7 cellular contexts compared by ENCODE assay signal in the genomic region with DNA sequence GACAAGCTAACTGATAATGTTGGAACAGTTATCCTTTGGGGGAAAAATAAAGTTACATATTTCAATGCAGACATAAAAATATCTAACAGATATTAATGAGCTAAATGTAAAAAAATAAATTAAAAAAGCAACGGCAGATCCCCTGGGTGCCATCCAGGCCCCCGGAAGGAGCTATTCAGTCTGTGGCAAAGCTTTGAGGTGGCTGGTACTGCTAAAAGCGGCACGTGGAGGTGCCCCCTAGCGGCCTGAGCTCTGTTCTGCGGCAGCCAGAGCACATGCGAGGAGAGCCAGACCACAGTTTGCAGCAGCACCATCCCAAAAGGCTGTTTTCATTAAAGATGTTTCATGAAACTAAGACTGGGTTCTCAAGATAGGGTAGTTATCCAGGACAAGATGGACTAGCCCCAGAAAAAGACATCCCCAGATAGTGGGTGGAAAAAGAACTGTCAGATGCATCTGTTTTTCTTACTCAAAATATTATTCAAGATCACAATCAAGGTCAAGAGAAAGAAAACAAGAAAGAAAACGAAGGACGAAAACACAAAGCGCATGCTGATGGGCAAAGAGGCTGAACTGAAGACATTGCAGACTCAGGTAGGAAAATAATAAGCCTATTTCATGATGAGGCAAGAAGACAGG. TPM values are rescaled to one million over a fixed set of nuclear protein-coding genes. Genes with fewer than 3 reads are reported as not detected.
A peak's percentile ranks its signal among the peaks of the same experiment; 100 is the strongest.
DNase-seq lines count a peak whose midpoint lies in the region; ATAC-seq and TF ChIP-seq lines count a peak whose summit lies in the region.

No MANE protein-coding gene starts in this region.

- DNase-seq in GM13976 (ENCODE audit: low spot score), result peak; percentile 84
- DNase-seq in NCI-H2196 treated with DMSO at 0.1 percent for 48 hours (lab: John Stamatoyannopoulos, UW; ENCODE audit: unreplicated experiment), result peak; percentile 13
- DNase-seq in activated CD4-positive, CD25-positive, alpha-beta regulatory T cell (lab: John Stamatoyannopoulos, UW), result peak; percentile 61 to 75 (median 63)
- DNase-seq in mammary epithelial cell, result peak; percentile 50
- no peak for DNase-seq in kidney epithelial cell (ENCODE audit: low read depth)
- peak; percentile 73 for DNase-seq in stimulated activated CD4-positive, alpha-beta T cell treated with anti-CD3 and anti-CD28 coated beads, Interleukin-2, amount 100 ng/mL, for 4 hours (ENCODE audit: low read depth)

- in situ Hi-C loops in GM13976 (cut with MboI; ENCODE audit: low sequenced_read_pairs, unreplicated experiment), result loop anchor here (5.0 kb wide), 1 partner anchor 113 kb away; no protein-coding TSS in a partner anchor
- in situ Hi-C loops in mammary epithelial cell (cut with MboI; ENCODE audit: low sequenced_read_pairs in 2 of 2), result loop anchor here (5.0 kb wide), 2 partner anchors 113 to 118 kb away; no protein-coding TSS in a partner anchor

- no peaks in the 10 kb centered on the region for H3K9me3 ChIP-seq in mammary epithelial cell (replicated peaks; ENCODE audit: insufficient read depth, low read length)

- intact Hi-C loops in mammary epithelial cell (cut with micrococcal nuclease), result loop anchor here (1.0 kb wide), 2 partner anchors 115 to 135 kb away; no protein-coding TSS in a partner anchor

- H3K4me3 ChIP-seq in mammary epithelial cell (replicated peaks in 1 of 3; ENCODE audit: insufficient read depth in 1 of 3, low read depth in 2 of 3, low read length in 3 of 3) (no peak overlapping the region), kidney epithelial cell (ENCODE audit: low read depth, low read length) (no peak overlapping the region)

- ATAC-seq in HG03045 (IDR thresholded peaks at IDR 0.05; ENCODE audit: unreplicated experiment), result peak; percentile 79

- H4K20me1 ChIP-seq in mammary epithelial cell (ENCODE audit: insufficient read depth, low read length), result no peaks in the 10 kb centered on the region

- H3K4me2 ChIP-seq in mammary epithelial cell (ENCODE audit: insufficient read depth, low read depth, low read length), result no peak overlapping the region

- dilution Hi-C loops in mammary epithelial cell (cut with HindIII; ENCODE audit: low sequenced_read_pairs), result loop anchor here (5.0 kb wide), 2 partner anchors 113 to 207 kb away; no protein-coding TSS in a partner anchor

- H3K27me3 ChIP-seq in mammary epithelial cell (ENCODE audit: insufficient read depth, low read length), result no peaks in the 10 kb centered on the region
- no peaks in the 10 kb centered on the region for H3K27me3 ChIP-seq in kidney epithelial cell (ENCODE audit: control insufficient read depth, insufficient read depth, low read length)

- TF ChIP-seq CTCF in GM13976 (IDR thresholded peaks at IDR 0.05; ENCODE audit: borderline replicate concordance, control extremely low read depth, extremely low read depth, insufficient read depth, missing control alignments) (peak; percentile 94), mammary epithelial cell (conservative IDR thresholded peaks at IDR 0.05 in 1 of 2, IDR thresholded peaks at IDR 0.05 in 1 of 2; ENCODE audit: extremely low read depth in 1 of 2, insufficient read depth in 1 of 2, low read depth in 1 of 2, low read length in 2 of 2) (peak; percentile 90 to 98), kidney epithelial cell (IDR thresholded peaks at IDR 0.05; ENCODE audit: insufficient read depth, low read length, poor library complexity, severe bottlenecking) (peak; percentile 95)

- CTCF ChIA-PET in mammary epithelial cell (lab: Charles Lee; ENCODE audit: low non-redundant PET), result interaction anchor here (0.5 to 1.4 kb wide), 12 partner anchors 11 to 278 kb away, joined by 3 to 42 read pairs (median 4); partner anchors contain the start of gene ARPIN

- no peak overlapping the region for H3K27ac ChIP-seq in mammary epithelial cell (ENCODE audit: insufficient read depth, low read depth, low read length)

- BruUV-seq in mammary epithelial cell (replicated peaks; lab: Mats Ljungman, UMichigan), result no TSS peak

- H3K36me3 ChIP-seq in mammary epithelial cell (ENCODE audit: insufficient read depth, low read length), result peaks cover 7% of the 10 kb centered on the region
- H3K36me3 ChIP-seq in kidney epithelial cell (ENCODE audit: control insufficient read depth, insufficient read depth, low read length), result no peaks in the 10 kb centered on the region

- H2AFZ ChIP-seq in mammary epithelial cell (ENCODE audit: low read depth, low read length), result no peak overlapping the region

- H3K79me2 ChIP-seq in mammary epithelial cell (ENCODE audit: insufficient read depth, low read length), result no peaks in the 10 kb centered on the region

- H3K9ac ChIP-seq in mammary epithelial cell (ENCODE audit: insufficient read depth, low read length), result no peak overlapping the region

- 22% methylated on average over 10 of the region's 10 CpGs for WGBS in mammary epithelial cell (ENCODE audit: low coverage, missing lambda C conversion rate)

- no peaks in the 10 kb centered on the region for H3K4me1 ChIP-seq in mammary epithelial cell (ENCODE audit: insufficient read depth, low read length)

RNA-seq across cellular contexts. Expression of gene AP3S2, which starts 18.7 kb away (rescaled TPM):
- total RNA-seq in mammary epithelial cell (10 to 100 TPM; 34.6 to 53.0 TPM), kidney epithelial cell (47.1 and 66.6 TPM in 2 replicates)
- polyA plus RNA-seq in mammary epithelial cell, result 22.3 TPM
- 28.9 TPM for polyA minus RNA-seq in mammary epithelial cell

RNA-seq across cellular contexts. Expression of gene ARPIN, which starts 37.7 kb away (rescaled TPM):
- total RNA-seq in mammary epithelial cell (10 to 100 TPM; 14.3 to 15.9 TPM), kidney epithelial cell (10.5 and 11.2 TPM in 2 replicates)
- polyA plus RNA-seq in mammary epithelial cell, result 10.8 TPM
- polyA minus RNA-seq in mammary epithelial cell, result 11.0 TPM
